ENCODE assay signal across 1 cellular context in the genomic region with DNA sequence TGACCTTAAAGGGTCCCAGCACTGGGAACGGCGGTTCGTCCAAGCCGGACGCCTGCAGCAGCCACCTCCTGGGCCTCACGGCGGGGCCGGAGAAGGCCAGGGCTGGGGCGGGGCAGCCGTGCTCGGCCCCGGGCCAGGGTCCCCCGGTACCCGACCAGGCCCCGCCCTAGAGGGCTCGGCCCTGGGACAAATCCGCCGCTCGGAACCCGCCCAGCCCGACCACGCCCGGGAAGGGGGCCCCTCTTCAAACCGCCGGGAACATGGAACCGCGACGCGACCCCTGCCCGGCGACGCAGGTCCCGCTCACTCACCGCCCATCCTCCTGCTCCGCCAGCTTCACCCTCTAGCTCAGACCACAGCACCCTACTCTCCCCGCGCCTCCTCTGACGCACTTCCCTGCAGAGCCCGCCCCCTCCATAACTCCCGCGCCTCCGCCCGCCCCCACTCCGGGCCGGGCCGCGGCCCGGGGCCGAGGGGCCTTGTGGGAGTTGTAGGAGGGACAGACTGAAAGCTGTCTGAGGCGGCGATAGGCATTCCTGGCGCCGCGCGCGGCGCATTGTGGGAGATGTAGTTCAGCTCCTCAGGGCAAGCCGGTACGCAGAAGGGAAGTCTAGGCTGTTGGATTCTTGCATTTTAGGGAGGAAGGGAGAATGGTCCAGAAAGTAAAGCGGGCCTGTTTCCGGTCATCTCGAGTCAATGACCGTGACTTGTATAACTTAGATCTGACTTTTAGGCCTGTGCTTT.
TF ChIP-seq lines count a peak whose summit lies in the region.

A gene (minus strand): TSS at position 365 of the 744 bp plus-strand sequence. CDS start 1,478 bp downstream, outside the sequence.

TF ChIP-seq in HepG2, 621 proteins besides CTCF, POLR2A, EP300 and RAD21 (continued from another document and continues in another):
- TF ChIP-seq, protein P1, sequence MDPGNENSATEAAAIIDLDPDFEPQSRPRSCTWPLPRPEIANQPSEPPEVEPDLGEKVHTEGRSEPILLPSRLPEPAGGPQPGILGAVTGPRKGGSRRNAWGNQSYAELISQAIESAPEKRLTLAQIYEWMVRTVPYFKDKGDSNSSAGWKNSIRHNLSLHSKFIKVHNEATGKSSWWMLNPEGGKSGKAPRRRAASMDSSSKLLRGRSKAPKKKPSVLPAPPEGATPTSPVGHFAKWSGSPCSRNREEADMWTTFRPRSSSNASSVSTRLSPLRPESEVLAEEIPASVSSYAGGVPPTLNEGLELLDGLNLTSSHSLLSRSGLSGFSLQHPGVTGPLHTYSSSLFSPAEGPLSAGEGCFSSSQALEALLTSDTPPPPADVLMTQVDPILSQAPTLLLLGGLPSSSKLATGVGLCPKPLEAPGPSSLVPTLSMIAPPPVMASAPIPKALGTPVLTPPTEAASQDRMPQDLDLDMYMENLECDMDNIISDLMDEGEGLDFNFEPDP (CRISPR knock-in tag; conservative IDR thresholded peaks at IDR 0.05) = no peak
- TF ChIP-seq, protein P2, sequence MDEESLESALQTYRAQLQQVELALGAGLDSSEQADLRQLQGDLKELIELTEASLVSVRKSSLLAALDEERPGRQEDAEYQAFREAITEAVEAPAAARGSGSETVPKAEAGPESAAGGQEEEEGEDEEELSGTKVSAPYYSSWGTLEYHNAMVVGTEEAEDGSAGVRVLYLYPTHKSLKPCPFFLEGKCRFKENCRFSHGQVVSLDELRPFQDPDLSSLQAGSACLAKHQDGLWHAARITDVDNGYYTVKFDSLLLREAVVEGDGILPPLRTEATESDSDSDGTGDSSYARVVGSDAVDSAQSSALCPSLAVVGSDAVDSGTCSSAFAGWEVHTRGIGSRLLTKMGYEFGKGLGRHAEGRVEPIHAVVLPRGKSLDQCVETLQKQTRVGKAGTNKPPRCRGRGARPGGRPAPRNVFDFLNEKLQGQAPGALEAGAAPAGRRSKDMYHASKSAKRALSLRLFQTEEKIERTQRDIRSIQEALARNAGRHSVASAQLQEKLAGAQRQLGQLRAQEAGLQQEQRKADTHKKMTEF (CRISPR knock-in tag; IDR thresholded peaks at IDR 0.05) = peak; percentile 75; the same call in 1 of the 2 replicates
- peak; percentile 60; the same call in 1 of the 2 replicates for TF ChIP-seq TBX2 (CRISPR knock-in tag; IDR thresholded peaks at IDR 0.05; ENCODE audit: borderline replicate concordance)
- TF ChIP-seq SP1 (IDR thresholded peaks at IDR 0.05) = no peak
- peak; percentile 43; the same call in 1 of the 2 replicates for TF ChIP-seq SP1 (CRISPR knock-in tag; IDR thresholded peaks at IDR 0.05)
- TF ChIP-seq BORCS8-MEF2B (CRISPR knock-in tag; IDR thresholded peaks at IDR 0.05) = peak; percentile 40; the same call in 1 of the 2 replicates
- TF ChIP-seq ZNF781 (CRISPR knock-in tag; IDR thresholded peaks at IDR 0.05; ENCODE audit: borderline replicate concordance, not compliant biosample characterization) = no peak
- TF ChIP-seq MAF1 (CRISPR knock-in tag; IDR thresholded peaks at IDR 0.05; ENCODE audit: borderline replicate concordance) = 0 out of 2 replicates have a peak, but pooled peaks have one; percentile 26
- TF ChIP-seq ZNF205 (CRISPR knock-in tag; IDR thresholded peaks at IDR 0.05) = peak; percentile 49
- TF ChIP-seq ZNF660 (CRISPR knock-in tag; IDR thresholded peaks at IDR 0.05; ENCODE audit: borderline replicate concordance, low read depth) = no peak
- TF ChIP-seq ONECUT2 (CRISPR knock-in tag; IDR thresholded peaks at IDR 0.05) = no peak
- TF ChIP-seq, protein P3, sequence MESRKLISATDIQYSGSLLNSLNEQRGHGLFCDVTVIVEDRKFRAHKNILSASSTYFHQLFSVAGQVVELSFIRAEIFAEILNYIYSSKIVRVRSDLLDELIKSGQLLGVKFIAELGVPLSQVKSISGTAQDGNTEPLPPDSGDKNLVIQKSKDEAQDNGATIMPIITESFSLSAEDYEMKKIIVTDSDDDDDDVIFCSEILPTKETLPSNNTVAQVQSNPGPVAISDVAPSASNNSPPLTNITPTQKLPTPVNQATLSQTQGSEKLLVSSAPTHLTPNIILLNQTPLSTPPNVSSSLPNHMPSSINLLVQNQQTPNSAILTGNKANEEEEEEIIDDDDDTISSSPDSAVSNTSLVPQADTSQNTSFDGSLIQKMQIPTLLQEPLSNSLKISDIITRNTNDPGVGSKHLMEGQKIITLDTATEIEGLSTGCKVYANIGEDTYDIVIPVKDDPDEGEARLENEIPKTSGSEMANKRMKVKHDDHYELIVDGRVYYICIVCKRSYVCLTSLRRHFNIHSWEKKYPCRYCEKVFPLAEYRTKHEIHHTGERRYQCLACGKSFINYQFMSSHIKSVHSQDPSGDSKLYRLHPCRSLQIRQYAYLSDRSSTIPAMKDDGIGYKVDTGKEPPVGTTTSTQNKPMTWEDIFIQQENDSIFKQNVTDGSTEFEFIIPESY (CRISPR knock-in tag; IDR thresholded peaks at IDR 0.05) = no peak
- no peak for TF ChIP-seq ZNF724P (CRISPR knock-in tag; IDR thresholded peaks at IDR 0.05; ENCODE audit: borderline replicate concordance)
- TF ChIP-seq, protein P4, sequence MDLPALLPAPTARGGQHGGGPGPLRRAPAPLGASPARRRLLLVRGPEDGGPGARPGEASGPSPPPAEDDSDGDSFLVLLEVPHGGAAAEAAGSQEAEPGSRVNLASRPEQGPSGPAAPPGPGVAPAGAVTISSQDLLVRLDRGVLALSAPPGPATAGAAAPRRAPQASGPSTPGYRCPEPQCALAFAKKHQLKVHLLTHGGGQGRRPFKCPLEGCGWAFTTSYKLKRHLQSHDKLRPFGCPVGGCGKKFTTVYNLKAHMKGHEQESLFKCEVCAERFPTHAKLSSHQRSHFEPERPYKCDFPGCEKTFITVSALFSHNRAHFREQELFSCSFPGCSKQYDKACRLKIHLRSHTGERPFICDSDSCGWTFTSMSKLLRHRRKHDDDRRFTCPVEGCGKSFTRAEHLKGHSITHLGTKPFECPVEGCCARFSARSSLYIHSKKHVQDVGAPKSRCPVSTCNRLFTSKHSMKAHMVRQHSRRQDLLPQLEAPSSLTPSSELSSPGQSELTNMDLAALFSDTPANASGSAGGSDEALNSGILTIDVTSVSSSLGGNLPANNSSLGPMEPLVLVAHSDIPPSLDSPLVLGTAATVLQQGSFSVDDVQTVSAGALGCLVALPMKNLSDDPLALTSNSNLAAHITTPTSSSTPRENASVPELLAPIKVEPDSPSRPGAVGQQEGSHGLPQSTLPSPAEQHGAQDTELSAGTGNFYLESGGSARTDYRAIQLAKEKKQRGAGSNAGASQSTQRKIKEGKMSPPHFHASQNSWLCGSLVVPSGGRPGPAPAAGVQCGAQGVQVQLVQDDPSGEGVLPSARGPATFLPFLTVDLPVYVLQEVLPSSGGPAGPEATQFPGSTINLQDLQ (CRISPR knock-in tag; IDR thresholded peaks at IDR 0.05) = no peak
- TF ChIP-seq CREM (IDR thresholded peaks at IDR 0.05) = peak; percentile 89
- no peak for TF ChIP-seq CREM (CRISPR knock-in tag; IDR thresholded peaks at IDR 0.05)
- TF ChIP-seq ZNF292 (CRISPR knock-in tag; IDR thresholded peaks at IDR 0.05; ENCODE audit: borderline replicate concordance, low read depth) = no peak
- TF ChIP-seq ZNF782 (CRISPR knock-in tag; IDR thresholded peaks at IDR 0.05; ENCODE audit: borderline replicate concordance) = no peak
- TF ChIP-seq, protein P5, sequence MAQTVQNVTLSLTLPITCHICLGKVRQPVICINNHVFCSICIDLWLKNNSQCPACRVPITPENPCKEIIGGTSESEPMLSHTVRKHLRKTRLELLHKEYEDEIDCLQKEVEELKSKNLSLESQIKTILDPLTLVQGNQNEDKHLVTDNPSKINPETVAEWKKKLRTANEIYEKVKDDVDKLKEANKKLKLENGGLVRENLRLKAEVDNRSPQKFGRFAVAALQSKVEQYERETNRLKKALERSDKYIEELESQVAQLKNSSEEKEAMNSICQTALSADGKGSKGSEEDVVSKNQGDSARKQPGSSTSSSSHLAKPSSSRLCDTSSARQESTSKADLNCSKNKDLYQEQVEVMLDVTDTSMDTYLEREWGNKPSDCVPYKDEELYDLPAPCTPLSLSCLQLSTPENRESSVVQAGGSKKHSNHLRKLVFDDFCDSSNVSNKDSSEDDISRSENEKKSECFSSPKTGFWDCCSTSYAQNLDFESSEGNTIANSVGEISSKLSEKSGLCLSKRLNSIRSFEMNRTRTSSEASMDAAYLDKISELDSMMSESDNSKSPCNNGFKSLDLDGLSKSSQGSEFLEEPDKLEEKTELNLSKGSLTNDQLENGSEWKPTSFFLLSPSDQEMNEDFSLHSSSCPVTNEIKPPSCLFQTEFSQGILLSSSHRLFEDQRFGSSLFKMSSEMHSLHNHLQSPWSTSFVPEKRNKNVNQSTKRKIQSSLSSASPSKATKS (CRISPR knock-in tag; IDR thresholded peaks at IDR 0.05) = no peak
- TF ChIP-seq SNAPC2 (CRISPR knock-in tag; IDR thresholded peaks at IDR 0.05) = no peak
- no peak; the same call in 1 of the 2 replicates for TF ChIP-seq KDM4B (CRISPR knock-in tag; IDR thresholded peaks at IDR 0.05)
- TF ChIP-seq, protein P6, sequence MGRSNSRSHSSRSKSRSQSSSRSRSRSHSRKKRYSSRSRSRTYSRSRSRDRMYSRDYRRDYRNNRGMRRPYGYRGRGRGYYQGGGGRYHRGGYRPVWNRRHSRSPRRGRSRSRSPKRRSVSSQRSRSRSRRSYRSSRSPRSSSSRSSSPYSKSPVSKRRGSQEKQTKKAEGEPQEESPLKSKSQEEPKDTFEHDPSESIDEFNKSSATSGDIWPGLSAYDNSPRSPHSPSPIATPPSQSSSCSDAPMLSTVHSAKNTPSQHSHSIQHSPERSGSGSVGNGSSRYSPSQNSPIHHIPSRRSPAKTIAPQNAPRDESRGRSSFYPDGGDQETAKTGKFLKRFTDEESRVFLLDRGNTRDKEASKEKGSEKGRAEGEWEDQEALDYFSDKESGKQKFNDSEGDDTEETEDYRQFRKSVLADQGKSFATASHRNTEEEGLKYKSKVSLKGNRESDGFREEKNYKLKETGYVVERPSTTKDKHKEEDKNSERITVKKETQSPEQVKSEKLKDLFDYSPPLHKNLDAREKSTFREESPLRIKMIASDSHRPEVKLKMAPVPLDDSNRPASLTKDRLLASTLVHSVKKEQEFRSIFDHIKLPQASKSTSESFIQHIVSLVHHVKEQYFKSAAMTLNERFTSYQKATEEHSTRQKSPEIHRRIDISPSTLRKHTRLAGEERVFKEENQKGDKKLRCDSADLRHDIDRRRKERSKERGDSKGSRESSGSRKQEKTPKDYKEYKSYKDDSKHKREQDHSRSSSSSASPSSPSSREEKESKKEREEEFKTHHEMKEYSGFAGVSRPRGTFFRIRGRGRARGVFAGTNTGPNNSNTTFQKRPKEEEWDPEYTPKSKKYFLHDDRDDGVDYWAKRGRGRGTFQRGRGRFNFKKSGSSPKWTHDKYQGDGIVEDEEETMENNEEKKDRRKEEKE (IDR thresholded peaks at IDR 0.05) = no peak
- peak; percentile 92 for TF ChIP-seq HCFC1 (IDR thresholded peaks at IDR 0.05; ENCODE audit: low read depth, low read length)
- no peak for TF ChIP-seq CAMTA2 (CRISPR knock-in tag; IDR thresholded peaks at IDR 0.05; ENCODE audit: borderline replicate concordance)
- TF ChIP-seq, protein P7, sequence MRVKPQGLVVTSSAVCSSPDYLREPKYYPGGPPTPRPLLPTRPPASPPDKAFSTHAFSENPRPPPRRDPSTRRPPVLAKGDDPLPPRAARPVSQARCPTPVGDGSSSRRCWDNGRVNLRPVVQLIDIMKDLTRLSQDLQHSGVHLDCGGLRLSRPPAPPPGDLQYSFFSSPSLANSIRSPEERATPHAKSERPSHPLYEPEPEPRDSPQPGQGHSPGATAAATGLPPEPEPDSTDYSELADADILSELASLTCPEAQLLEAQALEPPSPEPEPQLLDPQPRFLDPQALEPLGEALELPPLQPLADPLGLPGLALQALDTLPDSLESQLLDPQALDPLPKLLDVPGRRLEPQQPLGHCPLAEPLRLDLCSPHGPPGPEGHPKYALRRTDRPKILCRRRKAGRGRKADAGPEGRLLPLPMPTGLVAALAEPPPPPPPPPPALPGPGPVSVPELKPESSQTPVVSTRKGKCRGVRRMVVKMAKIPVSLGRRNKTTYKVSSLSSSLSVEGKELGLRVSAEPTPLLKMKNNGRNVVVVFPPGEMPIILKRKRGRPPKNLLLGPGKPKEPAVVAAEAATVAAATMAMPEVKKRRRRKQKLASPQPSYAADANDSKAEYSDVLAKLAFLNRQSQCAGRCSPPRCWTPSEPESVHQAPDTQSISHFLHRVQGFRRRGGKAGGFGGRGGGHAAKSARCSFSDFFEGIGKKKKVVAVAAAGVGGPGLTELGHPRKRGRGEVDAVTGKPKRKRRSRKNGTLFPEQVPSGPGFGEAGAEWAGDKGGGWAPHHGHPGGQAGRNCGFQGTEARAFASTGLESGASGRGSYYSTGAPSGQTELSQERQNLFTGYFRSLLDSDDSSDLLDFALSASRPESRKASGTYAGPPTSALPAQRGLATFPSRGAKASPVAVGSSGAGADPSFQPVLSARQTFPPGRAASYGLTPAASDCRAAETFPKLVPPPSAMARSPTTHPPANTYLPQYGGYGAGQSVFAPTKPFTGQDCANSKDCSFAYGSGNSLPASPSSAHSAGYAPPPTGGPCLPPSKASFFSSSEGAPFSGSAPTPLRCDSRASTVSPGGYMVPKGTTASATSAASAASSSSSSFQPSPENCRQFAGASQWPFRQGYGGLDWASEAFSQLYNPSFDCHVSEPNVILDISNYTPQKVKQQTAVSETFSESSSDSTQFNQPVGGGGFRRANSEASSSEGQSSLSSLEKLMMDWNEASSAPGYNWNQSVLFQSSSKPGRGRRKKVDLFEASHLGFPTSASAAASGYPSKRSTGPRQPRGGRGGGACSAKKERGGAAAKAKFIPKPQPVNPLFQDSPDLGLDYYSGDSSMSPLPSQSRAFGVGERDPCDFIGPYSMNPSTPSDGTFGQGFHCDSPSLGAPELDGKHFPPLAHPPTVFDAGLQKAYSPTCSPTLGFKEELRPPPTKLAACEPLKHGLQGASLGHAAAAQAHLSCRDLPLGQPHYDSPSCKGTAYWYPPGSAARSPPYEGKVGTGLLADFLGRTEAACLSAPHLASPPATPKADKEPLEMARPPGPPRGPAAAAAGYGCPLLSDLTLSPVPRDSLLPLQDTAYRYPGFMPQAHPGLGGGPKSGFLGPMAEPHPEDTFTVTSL (CRISPR knock-in tag; IDR thresholded peaks at IDR 0.05; ENCODE audit: borderline replicate concordance) = peak; percentile 49; the same call in 1 of the 2 replicates
- no peak for TF ChIP-seq JUND (CRISPR knock-in tag; IDR thresholded peaks at IDR 0.05)
- no peak for TF ChIP-seq ZNF562 (CRISPR knock-in tag; IDR thresholded peaks at IDR 0.05; ENCODE audit: borderline replicate concordance)
- TF ChIP-seq, protein P8, sequence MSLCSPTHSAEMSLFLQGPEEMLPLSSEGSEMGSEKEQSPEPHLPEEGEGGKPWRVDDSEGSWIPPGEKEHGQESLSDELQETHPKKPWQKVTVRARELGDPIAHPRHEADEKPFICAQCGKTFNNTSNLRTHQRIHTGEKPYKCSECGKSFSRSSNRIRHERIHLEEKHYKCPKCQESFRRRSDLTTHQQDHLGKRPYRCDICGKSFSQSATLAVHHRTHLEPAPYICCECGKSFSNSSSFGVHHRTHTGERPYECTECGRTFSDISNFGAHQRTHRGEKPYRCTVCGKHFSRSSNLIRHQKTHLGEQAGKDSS (CRISPR knock-in tag; IDR thresholded peaks at IDR 0.05; ENCODE audit: borderline replicate concordance, low read depth) = no peak
- peak; percentile 95 for TF ChIP-seq TEAD3 (CRISPR knock-in tag; optimal IDR thresholded peaks at IDR 0.05; ENCODE audit: borderline replicate concordance)
- 0 out of 2 replicates have a peak, but pooled peaks have one; percentile 24 for TF ChIP-seq ZNF33A (CRISPR knock-in tag; IDR thresholded peaks at IDR 0.05; ENCODE audit: borderline replicate concordance)
- no peak for TF ChIP-seq ADNP (CRISPR knock-in tag; IDR thresholded peaks at IDR 0.05)
- no peak for TF ChIP-seq NR2F1 (CRISPR knock-in tag; IDR thresholded peaks at IDR 0.05)
